In the genomic region with DNA sequence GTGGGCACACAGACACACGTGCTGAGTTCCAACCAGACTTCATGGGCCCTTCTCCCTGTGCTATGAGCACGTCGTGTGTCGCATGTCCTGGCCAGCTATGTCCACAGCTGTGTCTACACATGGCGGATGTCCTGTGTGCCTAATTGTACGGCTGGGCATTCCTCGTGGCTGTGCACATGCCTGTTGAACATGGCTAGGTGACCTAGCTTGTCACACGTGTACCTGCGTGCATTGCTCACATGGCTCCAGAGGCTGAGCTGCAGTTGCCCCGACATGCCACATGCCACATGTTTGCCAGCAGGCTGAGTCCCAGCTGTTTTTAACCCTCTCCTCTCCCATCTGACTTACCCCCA, we compare ENCODE assay signal across 8 cellular contexts. TPM values are rescaled to one million over a fixed set of nuclear protein-coding genes. Genes with fewer than 3 reads are reported as not detected.
A peak's percentile ranks its signal among the peaks of the same experiment; 100 is the strongest.
DNase-seq lines count a peak whose midpoint lies in the region; ATAC-seq and TF ChIP-seq lines count a peak whose summit lies in the region.
"Had no signal": no experiment of that assay in that cellular context is flagged by ENCODE, and none has a peak within 500 bp of the region (broad histone marks: within the 10 kb centered on the region; RNA-seq: fewer than 3 reads in every experiment).

No MANE protein-coding gene starts in this region.

- H3F3A ChIP-seq in GM23338 (replicated peaks; ENCODE audit: low read depth), result 0 out of 2 replicates have a peak, but pooled peaks cover 8% of the 10 kb centered on the region

- no peaks in the 10 kb centered on the region for H4K20me1 ChIP-seq in GM23338 (replicated peaks; ENCODE audit: insufficient read depth)
- no peaks in the 10 kb centered on the region for H4K20me1 ChIP-seq in OCI-LY3 (ENCODE audit: insufficient read depth, low read length)

- H3K27ac ChIP-seq in GM23338 (ENCODE audit: low read depth) (no peak overlapping the region), OCI-LY3 (ENCODE audit: low read length) (no peak overlapping the region)

- H3K9me2 ChIP-seq in GM23338 (ENCODE audit: insufficient read depth), result no peaks in the 10 kb centered on the region

- H3K36me3 Mint-ChIP-seq in GM23338 (ENCODE audit: low read depth) (no peaks in the 10 kb centered on the region), progenitor cell of endocrine pancreas (ENCODE audit: insufficient read depth) (no peaks in the 10 kb centered on the region)

- H3K4me1 Mint-ChIP-seq in GM23338 (peaks cover 42% of the 10 kb centered on the region), progenitor cell of endocrine pancreas (ENCODE audit: low read depth) (peaks cover 28% of the 10 kb centered on the region)

- H3K27me3 Mint-ChIP-seq in GM23338 (ENCODE audit: insufficient read depth, low read depth, poor library complexity), result peaks cover 38% of the 10 kb centered on the region
- H3K27me3 Mint-ChIP-seq in progenitor cell of endocrine pancreas, result peaks cover 25% of the 10 kb centered on the region

- no peaks in the 10 kb centered on the region for H3K36me3 ChIP-seq in GM23338 (ENCODE audit: insufficient read depth)
- H3K36me3 ChIP-seq in OCI-LY3 (replicated peaks; ENCODE audit: low read depth, low read length), result no peaks in the 10 kb centered on the region

- H3K27ac Mint-ChIP-seq in GM23338, result no peak overlapping the region
- H3K27ac Mint-ChIP-seq in progenitor cell of endocrine pancreas, result peak overlapping the region; percentile 33

- H2AFZ ChIP-seq in GM23338, result peak overlapping the region; percentile 96
- H2AFZ ChIP-seq in OCI-LY3 (ENCODE audit: low read depth, low read length), result peak overlapping the region; percentile 79; the same call in 1 of the 2 replicates

- H3K4me1 ChIP-seq in GM23338 (ENCODE audit: insufficient read depth) (peaks cover 26% of the 10 kb centered on the region), OCI-LY3 (ENCODE audit: low read length) (peaks cover 26% of the 10 kb centered on the region)

- H3K9me3 ChIP-seq in OCI-LY3 (ENCODE audit: insufficient read depth, low read length), result no peaks in the 10 kb centered on the region

- no peaks in the 10 kb centered on the region for H3K79me2 ChIP-seq in GM23338 (replicated peaks; ENCODE audit: insufficient read depth)
- no peaks in the 10 kb centered on the region for H3K79me2 ChIP-seq in OCI-LY3 (ENCODE audit: low read length)

- DNase-seq in GM23338 (ENCODE audit: low spot score) (no peak), progenitor cell of endocrine pancreas (ENCODE audit: low spot score, unreplicated experiment) (no peak), HT-29 (ENCODE audit: low spot score) (no peak)
- DNase-seq: NCI-H1436 treated with DMSO at 0.1 percent for 48 hours had no signal

- H3K27me3 ChIP-seq in GM23338 (ENCODE audit: insufficient read depth) (peaks cover 26% of the 10 kb centered on the region), OCI-LY3 (ENCODE audit: low read depth, low read length) (peaks cover 12% of the 10 kb centered on the region)

- ATAC-seq in GM23338 (no peak), esophagus mucosa (peak; percentile 60), HG02981 (IDR thresholded peaks at IDR 0.05; ENCODE audit: unreplicated experiment) (no peak), GM18907 (IDR thresholded peaks at IDR 0.05; ENCODE audit: unreplicated experiment) (no peak)

- peak overlapping the region; percentile 47; the same call in 1 of the 2 replicates for H3K9ac ChIP-seq in OCI-LY3 (ENCODE audit: low read length)

- H3K4me3 Mint-ChIP-seq in GM23338, result peak overlapping the region; percentile 80
- peak overlapping the region; percentile 62 for H3K4me3 Mint-ChIP-seq in progenitor cell of endocrine pancreas (ENCODE audit: low read depth)

- H3K9me3 Mint-ChIP-seq in GM23338, result no peaks in the 10 kb centered on the region
- H3K9me3 Mint-ChIP-seq in progenitor cell of endocrine pancreas (ENCODE audit: low read depth), result no peaks in the 10 kb centered on the region

- peak overlapping the region; percentile 95 for H3K4me2 ChIP-seq in GM23338
- H3K4me2 ChIP-seq in OCI-LY3 (ENCODE audit: low read length), result peak overlapping the region; percentile 94

- TF ChIP-seq CTCF in GM23338 (conservative IDR thresholded peaks at IDR 0.05; ENCODE audit: low read depth in 2 of 2) (no peak), OCI-LY3 (IDR thresholded peaks at IDR 0.05; ENCODE audit: low read depth, low read length) (no peak), progenitor cell of endocrine pancreas (IDR thresholded peaks at IDR 0.05; ENCODE audit: unreplicated experiment) (no peak)

- H3K4me3 ChIP-seq in GM23338 (peak overlapping the region; percentile 79), OCI-LY3 (ENCODE audit: low read length) (peak overlapping the region; percentile 76)

TF ChIP-seq in GM23338, 12 proteins besides CTCF, POLR2A, EP300 and RAD21 (continues in another document):
- TF ChIP-seq CREB1 (CRISPR knock-in tag; IDR thresholded peaks at IDR 0.05; ENCODE audit: low read depth) (no peak), STAT1 (IDR thresholded peaks at IDR 0.05; ENCODE audit: unreplicated experiment) (no peak), POLR2AphosphoS5 (IDR thresholded peaks at IDR 0.05; ENCODE audit: low read depth) (no peak), NANOG (IDR thresholded peaks at IDR 0.05; ENCODE audit: borderline replicate concordance) (no peak)
- TF ChIP-seq, protein P1, sequence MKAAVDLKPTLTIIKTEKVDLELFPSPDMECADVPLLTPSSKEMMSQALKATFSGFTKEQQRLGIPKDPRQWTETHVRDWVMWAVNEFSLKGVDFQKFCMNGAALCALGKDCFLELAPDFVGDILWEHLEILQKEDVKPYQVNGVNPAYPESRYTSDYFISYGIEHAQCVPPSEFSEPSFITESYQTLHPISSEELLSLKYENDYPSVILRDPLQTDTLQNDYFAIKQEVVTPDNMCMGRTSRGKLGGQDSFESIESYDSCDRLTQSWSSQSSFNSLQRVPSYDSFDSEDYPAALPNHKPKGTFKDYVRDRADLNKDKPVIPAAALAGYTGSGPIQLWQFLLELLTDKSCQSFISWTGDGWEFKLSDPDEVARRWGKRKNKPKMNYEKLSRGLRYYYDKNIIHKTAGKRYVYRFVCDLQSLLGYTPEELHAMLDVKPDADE (IDR thresholded peaks at IDR 0.05), result no peak

RNA-seq across cellular contexts. Expression of a gene that starts 0.7 kb away (rescaled TPM):
- total RNA-seq in GM23338 (2014; rRNA removed; shearing (Covaris generic)), result 3.5 and 3.8 TPM in 2 replicates
- polyA plus RNA-seq in GM23338 (2016; fragmentation: Nextera tagmentation; extraction: Ambion mirVana), result 1.4 and 1.6 TPM in 2 replicates
- total RNA-seq in esophagus mucosa (1,467 TPM), progenitor cell of endocrine pancreas (6.3 and 6.9 TPM in 2 replicates)
- 82.7 and 116 TPM in 2 replicates for total RNA-seq in HT-29 (2014; rRNA removed; shearing (Covaris generic))

RNA-seq across cellular contexts. Expression of a gene that starts 25.6 kb away (rescaled TPM):
- 54.1 and 58.4 TPM in 2 replicates for total RNA-seq in GM23338 (2014; rRNA removed; shearing (Covaris generic))
- polyA plus RNA-seq in GM23338 (2016; fragmentation: Nextera tagmentation; extraction: Ambion mirVana), result 25.0 and 28.7 TPM in 2 replicates
- total RNA-seq in esophagus mucosa (37.9 TPM), progenitor cell of endocrine pancreas (29.6 and 32.7 TPM in 2 replicates)
- 53.5 and 54.4 TPM in 2 replicates for total RNA-seq in HT-29 (2014; rRNA removed; shearing (Covaris generic))

RNA-seq across cellular contexts. Expression of a gene that starts 45.8 kb away (rescaled TPM):
- total RNA-seq in GM23338 (2014; rRNA removed; shearing (Covaris generic)), result not detected in 2 replicates
- polyA plus RNA-seq in GM23338 (2016; fragmentation: Nextera tagmentation; extraction: Ambion mirVana), result not detected in 2 replicates
- total RNA-seq in esophagus mucosa (1.7 TPM), progenitor cell of endocrine pancreas (3.3 and 4.4 TPM in 2 replicates)
- 0.21 and 0.58 TPM in 2 replicates for total RNA-seq in HT-29 (2014; rRNA removed; shearing (Covaris generic))

Comparison
In these comparisons a context has a peak if more than half of its experiments do, and no peak if none do; other contexts are left out.
1. RNA of a gene that starts 0.7 kb away (total RNA-seq): 1,467 TPM in esophagus mucosa (single experiment) and 82.7 to 116 TPM in HT-29; 6.3 to 6.9 TPM in progenitor cell of endocrine pancreas and 3.5 to 3.8 TPM in GM23338; every median in the first group is over 10 times any median in the second.